8 cellular contexts compared by ENCODE assay signal in genomic region chr1:38559180-38559874, GRCh38.
DNase-seq lines count a peak whose midpoint lies in the region; ATAC-seq and TF ChIP-seq lines count a peak whose summit lies in the region.

No MANE protein-coding gene starts in this region.

- 33 to 35% (median 34%) methylated on average over 39 of the region's 39 CpGs for WGBS in psoas muscle, 3 donors

- H3K9me3 ChIP-seq in psoas muscle: no peaks in the 10 kb centered on the region

- intact Hi-C loops in psoas muscle (cut with DNase I): no loop called here

- no peak overlapping the region for H3K4me3 ChIP-seq in epithelial cell of esophagus (ENCODE audit: low read length)
- H3K4me3 ChIP-seq in psoas muscle: no peak overlapping the region

- H3K27ac ChIP-seq in psoas muscle: no peak overlapping the region

- H3K4me1 ChIP-seq in psoas muscle: no peaks in the 10 kb centered on the region

- peaks cover 0 to 31% (median 3%) of the 10 kb centered on the region in 3 donors for H3K27me3 ChIP-seq in psoas muscle (ENCODE audit: insufficient read depth in 3 of 3, low read length in 2 of 3)

- peak; percentile 57 to 67 for DNase-seq in activated CD4-positive, alpha-beta T cell treated with anti-CD3 and anti-CD28 coated beads for 4 hours
- peak; percentile 31 for DNase-seq in epithelial cell of esophagus (ENCODE audit: low read depth)
- peak; percentile 88 for DNase-seq in stimulated activated CD4-positive, alpha-beta T cell treated with anti-CD3 and anti-CD28 coated beads, Interleukin-15, amount 100 ng/mL, for 24 hours
- no peak for DNase-seq in COLO668 (lab: John Stamatoyannopoulos, UW; ENCODE audit: unreplicated experiment)
- DNase-seq in NCI-H1694 (lab: John Stamatoyannopoulos, UW): no peak
- DNase-seq in psoas muscle: no peak

- peak; percentile 76 for ATAC-seq in GM18502 (IDR thresholded peaks at IDR 0.05; ENCODE audit: poor library complexity, unreplicated experiment)
- ATAC-seq in HG03066 (IDR thresholded peaks at IDR 0.05; ENCODE audit: low read depth, unreplicated experiment): peak; percentile 77
- no peak for ATAC-seq in psoas muscle

- TF ChIP-seq CTCF in epithelial cell of esophagus (IDR thresholded peaks at IDR 0.05; ENCODE audit: insufficient read depth, low read depth, low read length, missing control alignments): no peak
- TF ChIP-seq CTCF in psoas muscle (IDR thresholded peaks at IDR 0.05): no peak

- no peaks in the 10 kb centered on the region for H3K36me3 ChIP-seq in psoas muscle (ENCODE audit: insufficient read depth in 1 of 2, low read depth in 1 of 2)

Comparison
In these comparisons a context has a peak if more than half of its experiments do, and no peak if none do; other contexts are left out.
1. ATAC-seq: peak in GM18502 (single experiment) and HG03066 (single experiment); none in psoas muscle (0 of 4).
2. DNase-seq: peak in activated CD4-positive, alpha-beta T cell treated with anti-CD3 and anti-CD28 coated beads for 4 hours (2 of 2), epithelial cell of esophagus (single experiment) and stimulated activated CD4-positive, alpha-beta T cell treated with anti-CD3 and anti-CD28 coated beads, Interleukin-15, amount 100 ng/mL, for 24 hours (single experiment); none in COLO668 (single experiment), NCI-H1694 (single experiment) and psoas muscle (0 of 2).